12 cellular contexts compared by ENCODE assay signal in the genomic region with DNA sequence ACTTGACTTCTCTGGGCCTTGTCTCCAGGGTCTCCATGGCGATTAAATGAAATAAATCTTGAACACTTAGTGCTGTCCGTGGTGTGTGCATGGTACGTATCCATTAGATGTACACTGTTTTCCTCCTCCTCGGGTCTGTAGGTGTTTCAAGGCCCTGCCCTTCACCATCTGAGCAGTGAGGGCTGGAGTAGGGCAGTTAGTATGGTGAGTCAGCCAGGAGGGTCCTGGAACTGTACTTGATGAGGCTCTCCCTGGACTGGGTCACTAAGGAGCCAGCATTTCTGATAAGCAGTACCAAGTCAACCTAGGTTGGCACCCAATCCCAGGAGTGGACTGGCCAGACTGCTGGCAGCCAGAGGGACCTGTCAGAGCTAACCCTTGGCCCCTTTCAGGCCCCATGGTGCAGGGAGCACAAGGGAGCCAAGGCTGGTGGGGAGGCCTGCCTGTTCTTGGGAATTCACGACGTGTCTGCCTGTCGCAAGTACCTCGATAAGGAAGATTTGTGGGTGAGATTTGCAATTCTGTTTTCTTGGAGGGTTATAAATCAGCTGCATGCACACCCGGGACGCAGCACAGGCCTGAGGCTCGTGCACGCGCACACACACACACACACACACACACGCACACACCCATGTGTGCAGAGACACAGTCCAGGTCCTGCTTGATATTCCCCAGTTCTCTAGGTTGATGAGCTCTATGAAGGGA.
DNase-seq lines count a peak whose midpoint lies in the region; ATAC-seq and TF ChIP-seq lines count a peak whose summit lies in the region.
"Had no signal": no experiment of that assay in that cellular context is flagged by ENCODE, and none has a peak within 500 bp of the region (broad histone marks: within the 10 kb centered on the region; RNA-seq: fewer than 3 reads in every experiment).

No MANE protein-coding gene starts in this region.

- no peaks in the 10 kb centered on the region for H3K27me3 Mint-ChIP-seq in neural crest cell (ENCODE audit: low read depth)
- H3K27me3 Mint-ChIP-seq: activated naive CD8-positive, alpha-beta T cell had no signal

- no peaks in the 10 kb centered on the region for H3K27me3 ChIP-seq in gastroesophageal sphincter
- no peaks in the 10 kb centered on the region for H3K27me3 ChIP-seq in HAP-1 (ENCODE audit: low read depth)

- H3K4me3 Mint-ChIP-seq in neural crest cell = peak overlapping the region; percentile 68
- H3K4me3 Mint-ChIP-seq: activated naive CD8-positive, alpha-beta T cell had no signal

- peak overlapping the region; percentile 54 for H3K27ac Mint-ChIP-seq in neural crest cell (ENCODE audit: unreplicated experiment)
- H3K27ac Mint-ChIP-seq: activated naive CD8-positive, alpha-beta T cell had no signal

- H3K36me3 ChIP-seq in gastroesophageal sphincter = peaks cover 0 to 21% of the 10 kb centered on the region in 2 donors
- no peaks in the 10 kb centered on the region for H3K36me3 ChIP-seq in HAP-1 (replicated peaks)
- H3K36me3 ChIP-seq: prostate gland had no signal

- H3K4me1 ChIP-seq in gastroesophageal sphincter (peaks cover 11 to 100% (median 87%) of the 10 kb centered on the region in 3 donors), HAP-1 (peaks cover 13% of the 10 kb centered on the region)

- TF ChIP-seq POLR2A in gastroesophageal sphincter (IDR thresholded peaks at IDR 0.05) = no peak

- TF ChIP-seq EP300 in gastroesophageal sphincter (IDR thresholded peaks at IDR 0.05) = no peak

- no peaks in the 10 kb centered on the region for H3K9me3 ChIP-seq in gastroesophageal sphincter
- H3K9me3 ChIP-seq in HAP-1 = no peaks in the 10 kb centered on the region
- H3K9me3 ChIP-seq: prostate gland had no signal

- H3K9me3 Mint-ChIP-seq in neural crest cell = no peaks in the 10 kb centered on the region

- in situ Hi-C loops in HAP-1 (cut with MboI; ENCODE audit: low sequenced_read_pairs) = no loop called here

- H3K4me3 ChIP-seq in gastroesophageal sphincter = no peak overlapping the region
- no peak overlapping the region for H3K4me3 ChIP-seq in HAP-1
- H3K4me3 ChIP-seq: prostate gland had no signal

- no peaks in the 10 kb centered on the region for H3K36me3 Mint-ChIP-seq in neural crest cell (ENCODE audit: low read depth)
- H3K36me3 Mint-ChIP-seq: activated naive CD8-positive, alpha-beta T cell had no signal

- H3K27ac ChIP-seq in gastroesophageal sphincter = peak overlapping the region in 3 of 4 donors; percentile 65 to 82 (median 78)

- TF ChIP-seq CTCF in gastroesophageal sphincter (IDR thresholded peaks at IDR 0.05) (no peak), neural crest cell (conservative IDR thresholded peaks at IDR 0.05) (no peak)

- H3K4me1 Mint-ChIP-seq in neural crest cell = peaks cover 87% of the 10 kb centered on the region

- no peak for ATAC-seq in gastroesophageal sphincter
- ATAC-seq in HG03159 (IDR thresholded peaks at IDR 0.05; ENCODE audit: unreplicated experiment) = no peak

- WGBS in gastroesophageal sphincter (ENCODE audit: low coverage in 1 of 2), 2 donors = 58% methylated on average over 8 of the region's 14 CpGs; no CpG with 5 or more reads in 1 of the 2 donors

- peak; percentile 83 for DNase-seq in A172 (ENCODE audit: low spot score)
- DNase-seq in NCI-H69 (lab: John Stamatoyannopoulos, UW) = peak; percentile 14
- no peak for DNase-seq in neural crest cell (ENCODE audit: low read depth, low spot score)
- DNase-seq in HAP-1 (ENCODE audit: low spot score in 2 of 2) = no peak
- no peak for DNase-seq in DMS153 (lab: John Stamatoyannopoulos, UW)
- DNase-seq in stimulated activated CD4-positive, alpha-beta T cell treated with anti-CD3 and anti-CD28 coated beads, Interleukin-2, amount 100 ng/mL, for 48 hours = no peak
- DNase-seq: activated CD4-positive, alpha-beta T cell treated with anti-CD3 and anti-CD28 coated beads for 1 hour; NCI-H2029 had no signal

Comparison
In these comparisons a context has a peak if more than half of its experiments do, and no peak if none do; other contexts are left out.
1. DNase-seq: peak in A172 (single experiment) and NCI-H69 (single experiment); none in neural crest cell (single experiment), HAP-1 (0 of 2), DMS153 (single experiment) and stimulated activated CD4-positive, alpha-beta T cell treated with anti-CD3 and anti-CD28 coated beads, Interleukin-2, amount 100 ng/mL, for 48 hours (0 of 2).